In the genomic region with DNA sequence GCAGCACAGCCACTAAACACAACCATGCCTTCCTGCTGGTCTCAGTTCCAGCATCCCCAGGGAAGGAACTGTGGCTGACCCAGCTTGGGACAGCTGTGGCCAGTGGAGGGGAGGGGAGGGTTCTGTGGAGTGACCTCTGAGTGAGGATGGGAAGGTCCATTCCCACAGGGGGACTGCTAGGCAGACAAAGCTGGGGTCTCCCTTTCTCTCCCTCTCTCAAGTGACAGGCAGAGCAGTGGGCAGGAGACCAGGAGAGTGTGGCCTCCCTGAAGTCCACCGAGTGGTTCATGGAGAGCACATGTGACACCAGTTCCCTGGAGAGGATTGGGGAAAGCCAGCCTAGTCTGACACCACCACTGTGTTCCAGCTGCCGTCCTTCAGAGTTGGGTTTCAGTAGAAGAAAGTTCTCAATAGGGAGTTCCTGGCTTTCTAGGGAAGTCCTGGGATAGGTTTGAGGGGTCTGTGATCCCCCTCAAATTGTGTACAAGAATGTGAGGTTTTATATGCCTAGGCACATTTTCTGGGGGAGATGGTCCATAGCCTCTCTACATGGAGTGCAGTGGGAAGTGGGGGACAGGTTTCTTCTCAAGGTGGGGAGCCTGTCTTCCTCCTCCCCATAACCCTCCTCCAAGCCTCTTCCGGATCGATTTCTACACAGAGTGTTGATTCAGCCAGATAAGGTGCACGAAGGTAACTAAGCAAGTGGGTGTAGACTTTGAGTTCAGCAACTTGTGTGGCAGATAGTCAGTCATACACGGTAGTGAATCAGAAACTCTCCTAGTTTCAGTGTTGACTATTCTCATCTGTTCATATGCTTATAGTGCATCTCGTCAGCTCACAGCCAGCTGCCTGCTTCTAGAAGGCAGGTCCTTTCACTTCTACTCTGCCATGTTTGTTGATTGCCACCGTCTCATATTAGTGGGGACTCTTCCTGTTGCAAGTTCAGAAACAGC, we compare ENCODE assay signal across 9 cellular contexts. TPM values are rescaled to one million over a fixed set of nuclear protein-coding genes. Genes with fewer than 3 reads are reported as not detected.
DNase-seq lines count a peak whose midpoint lies in the region; ATAC-seq and TF ChIP-seq lines count a peak whose summit lies in the region.
"Had no signal": no experiment of that assay in that cellular context is flagged by ENCODE, and none has a peak within 500 bp of the region (broad histone marks: within the 10 kb centered on the region; RNA-seq: fewer than 3 reads in every experiment).

No MANE protein-coding gene starts in this region.

- no peak overlapping the region for H3K9ac ChIP-seq in neuronal stem cell (ENCODE audit: low read depth, low read length, poor library complexity)

- no peak overlapping the region for H3K18ac ChIP-seq in neuronal stem cell (ENCODE audit: low read length)

- no peak overlapping the region for H3K23ac ChIP-seq in neuronal stem cell (ENCODE audit: low read depth, low read length, poor library complexity)

- peaks cover 22% of the 10 kb centered on the region; the same call in 1 of the 2 replicates for H3K36me3 Mint-ChIP-seq in HFFc6 (ENCODE audit: low read depth)
- H3K36me3 Mint-ChIP-seq in activated CD8-positive, alpha-beta T cell treated with anti-CD3 and anti-CD28 coated beads for 36 hours (ENCODE audit: low read depth) = peaks cover 10% of the 10 kb centered on the region

- no peak overlapping the region for H3K4me3 ChIP-seq in neuronal stem cell (ENCODE audit: low read length in 2 of 2)
- H3K4me3 ChIP-seq: gastrocnemius medialis had no signal

- WGBS in neuronal stem cell (ENCODE audit: extremely low coverage in 2 of 2, insufficient read length in 2 of 2, insufficient replicate concordance in 1 of 2), 2 donors = no CpG with 5 or more reads among the region's 8 CpGs

- no peak overlapping the region for H4K91ac ChIP-seq in neuronal stem cell (ENCODE audit: low read depth, low read length, poor library complexity)

- no peaks in the 10 kb centered on the region for H3K27me3 Mint-ChIP-seq in HFFc6 (ENCODE audit: insufficient read depth)
- H3K27me3 Mint-ChIP-seq in activated CD8-positive, alpha-beta T cell treated with anti-CD3 and anti-CD28 coated beads for 36 hours = no peaks in the 10 kb centered on the region

- peaks cover 0 to 3% of the 10 kb centered on the region in 2 donors for H3K9me3 ChIP-seq in neuronal stem cell (replicated peaks in 1 of 2; ENCODE audit: control insufficient read depth in 2 of 2, insufficient read depth in 1 of 2, low read depth in 1 of 2, low read length in 2 of 2)
- H3K9me3 ChIP-seq: gastrocnemius medialis had no signal

- peaks cover 0 to 19% of the 10 kb centered on the region in 2 donors for H3K4me1 ChIP-seq in neuronal stem cell (ENCODE audit: control insufficient read depth in 2 of 2, insufficient read depth in 1 of 2, low read depth in 1 of 2, low read length in 2 of 2)

- H2BK5ac ChIP-seq in neuronal stem cell (ENCODE audit: low read length) = no peak overlapping the region

- CTCF ChIA-PET in RWPE1 (lab: Yijun Ruan, JAX) = interaction anchor here (0.5 to 0.6 kb wide), 3 partner anchors 18 to 1501 kb away, joined by 3 to 5 read pairs (median 3); no protein-coding TSS in a partner anchor
- CTCF ChIA-PET in activated CD8-positive, alpha-beta T cell treated with anti-CD3 and anti-CD28 coated beads for 36 hours (lab: Charles Lee) = interaction anchor here (0.7 kb wide), 1 partner anchor 38 kb away, joined by 3 read pairs; no protein-coding TSS in a partner anchor

- peaks cover 10 to 83% of the 10 kb centered on the region in 2 donors for H3K36me3 ChIP-seq in neuronal stem cell (replicated peaks in 1 of 2; ENCODE audit: control insufficient read depth in 2 of 2, insufficient read depth in 2 of 2, low read length in 2 of 2)

- TF ChIP-seq CTCF in HFFc6 (IDR thresholded peaks at IDR 0.05) = no peak
- no peak for TF ChIP-seq CTCF in RWPE1 (conservative IDR thresholded peaks at IDR 0.05; ENCODE audit: low read depth)
- TF ChIP-seq CTCF in activated CD8-positive, alpha-beta T cell treated with anti-CD3 and anti-CD28 coated beads for 36 hours (IDR thresholded peaks at IDR 0.05) = no peak

- no peak for DNase-seq in HFFc6
- no peak for DNase-seq in RWPE1 (ENCODE audit: low spot score)
- no peak for DNase-seq in neuronal stem cell (ENCODE audit: low spot score)
- no peak for DNase-seq in NCI-H1092 treated with DMSO at 0.1 percent for 48 hours (lab: John Stamatoyannopoulos, UW)
- DNase-seq in activated CD8-positive, alpha-beta T cell treated with anti-CD3 and anti-CD28 coated beads for 36 hours = no peak
- no peak for DNase-seq in GF-D8 (lab: John Stamatoyannopoulos, UW)
- DNase-seq in epidermal melanocyte (ENCODE audit: insufficient read length, low spot score) = no peak
- DNase-seq: gastrocnemius medialis had no signal

- H3K9me3 Mint-ChIP-seq in HFFc6 = no peaks in the 10 kb centered on the region
- H3K9me3 Mint-ChIP-seq in activated CD8-positive, alpha-beta T cell treated with anti-CD3 and anti-CD28 coated beads for 36 hours = no peaks in the 10 kb centered on the region

- POLR2A ChIA-PET in RWPE1 (lab: Yijun Ruan, JAX; ENCODE audit: low non-redundant PET) = no interaction called here
- POLR2A ChIA-PET in activated CD8-positive, alpha-beta T cell treated with anti-CD3 and anti-CD28 coated beads for 36 hours (lab: Charles Lee) = no interaction called here

- no peak overlapping the region for H2AFZ ChIP-seq in neuronal stem cell (ENCODE audit: low read length)

- no peak overlapping the region for H3K4me3 Mint-ChIP-seq in HFFc6
- H3K4me3 Mint-ChIP-seq in activated CD8-positive, alpha-beta T cell treated with anti-CD3 and anti-CD28 coated beads for 36 hours = no peak overlapping the region

- H3K14ac ChIP-seq in neuronal stem cell (ENCODE audit: low read length) = no peak overlapping the region

- H2BK120ac ChIP-seq in neuronal stem cell (ENCODE audit: low read depth, low read length) = no peak overlapping the region

- H2AK5ac ChIP-seq in neuronal stem cell (ENCODE audit: low read depth, low read length) = peak overlapping the region; percentile 13

- 0 out of 2 replicates have a peak overlapping the region, but pooled peaks have one; percentile 30 for H3K27ac Mint-ChIP-seq in HFFc6
- H3K27ac Mint-ChIP-seq in activated CD8-positive, alpha-beta T cell treated with anti-CD3 and anti-CD28 coated beads for 36 hours = no peak overlapping the region

- no peak overlapping the region for H3K4ac ChIP-seq in neuronal stem cell (ENCODE audit: low read length)

- peaks cover 27% of the 10 kb centered on the region for H3K4me1 Mint-ChIP-seq in HFFc6 (ENCODE audit: low read depth)
- H3K4me1 Mint-ChIP-seq in activated CD8-positive, alpha-beta T cell treated with anti-CD3 and anti-CD28 coated beads for 36 hours (ENCODE audit: low read depth) = peaks cover 8% of the 10 kb centered on the region

- peak; percentile 84 for ATAC-seq in GM18873 (IDR thresholded peaks at IDR 0.05; ENCODE audit: low FRiP score, unreplicated experiment)
- ATAC-seq in activated CD8-positive, alpha-beta T cell treated with anti-CD3 and anti-CD28 coated beads for 36 hours = no peak

- intact Hi-C loops in activated CD8-positive, alpha-beta T cell treated with anti-CD3 and anti-CD28 coated beads for 36 hours (cut with micrococcal nuclease) = no loop called here

- no peak overlapping the region for H2BK12ac ChIP-seq in neuronal stem cell (ENCODE audit: low read length)

- H3K27me3 ChIP-seq in neuronal stem cell (ENCODE audit: control insufficient read depth in 3 of 3, insufficient read depth in 3 of 3, low read depth in 1 of 3, low read length in 3 of 3) = no peaks in the 10 kb centered on the region
- H3K27me3 ChIP-seq: gastrocnemius medialis had no signal

- H2BK15ac ChIP-seq in neuronal stem cell (ENCODE audit: low read length) = peak overlapping the region; percentile 78

- no peak overlapping the region for H4K8ac ChIP-seq in neuronal stem cell (ENCODE audit: low read depth, low read length)

- H3K4me2 ChIP-seq in neuronal stem cell (ENCODE audit: insufficient read depth, low read length, poor library complexity, severe bottlenecking) = no peak overlapping the region

- peaks cover 7% of the 10 kb centered on the region for H3K79me1 ChIP-seq in neuronal stem cell (ENCODE audit: low read depth, low read length)

- H3K27ac ChIP-seq in RWPE1 (peak overlapping the region; percentile 15; the same call in 1 of the 2 replicates), neuronal stem cell (replicated peaks; ENCODE audit: low read length) (no peak overlapping the region)

RNA-seq across cellular contexts. Expression of gene MANBAL, which starts 18.9 kb away (rescaled TPM):
- total RNA-seq in HFFc6 (2021; fragmentation: NEBNext Ultra II Directional; extraction: Animal tissue kit (Norgen Biotek cat#: 25700)) = 10 to 100 TPM; 56.5 to 74.0 (median 67.5) TPM
- polyA plus RNA-seq in neuronal stem cell (2013, experiment 1 of 2) = 66.5 TPM
- polyA plus RNA-seq in neuronal stem cell (2013, experiment 2 of 2) = 66.4 TPM
- 10 to 100 TPM; 11.1 to 12.1 TPM for total RNA-seq in activated CD8-positive, alpha-beta T cell treated with anti-CD3 and anti-CD28 coated beads for 36 hours

RNA-seq across cellular contexts. Expression of gene SRC, which starts 37.6 kb away (rescaled TPM):
- total RNA-seq in HFFc6 (2021; fragmentation: NEBNext Ultra II Directional; extraction: Animal tissue kit (Norgen Biotek cat#: 25700)) = 10 to 100 TPM; 22.0 to 35.6 (median 24.6) TPM
- 32.2 TPM for polyA plus RNA-seq in neuronal stem cell (2013, experiment 1 of 2)
- polyA plus RNA-seq in neuronal stem cell (2013, experiment 2 of 2) = 33.5 TPM
- total RNA-seq in activated CD8-positive, alpha-beta T cell treated with anti-CD3 and anti-CD28 coated beads for 36 hours = 1 to 10 TPM in 1 of 2 experiments, under 1 TPM in 1; 0.88 to 2.4 TPM

RNA-seq across cellular contexts. Expression of gene GHRH, which starts 46.8 kb away (rescaled TPM):
- not detected for total RNA-seq in HFFc6 (2021; fragmentation: NEBNext Ultra II Directional; extraction: Animal tissue kit (Norgen Biotek cat#: 25700))
- polyA plus RNA-seq in neuronal stem cell (2013, experiment 1 of 2) = 0.96 TPM
- polyA plus RNA-seq in neuronal stem cell (2013, experiment 2 of 2) = 1.8 TPM
- not detected for total RNA-seq in activated CD8-positive, alpha-beta T cell treated with anti-CD3 and anti-CD28 coated beads for 36 hours
- total RNA-seq: gastrocnemius medialis had no signal

Comparison
In these comparisons a context has a peak if more than half of its experiments do, and no peak if none do; other contexts are left out.
1. RNA of gene MANBAL, which starts 18.9 kb away (total RNA-seq): 56.5 to 74.0 TPM in HFFc6; 11.1 to 12.1 TPM in activated CD8-positive, alpha-beta T cell treated with anti-CD3 and anti-CD28 coated beads for 36 hours; every median in the first group is over 4 times any median in the second.
2. RNA of gene SRC, which starts 37.6 kb away (total RNA-seq): 22.0 to 35.6 TPM in HFFc6; 0.88 to 2.4 TPM in activated CD8-positive, alpha-beta T cell treated with anti-CD3 and anti-CD28 coated beads for 36 hours; every median in the first group is over 4 times any median in the second.